17 cellular contexts compared by ENCODE assay signal in genomic region chr12:58566599-58566998, GRCh38.
DNase-seq lines count a peak whose midpoint lies in the region; ATAC-seq and TF ChIP-seq lines count a peak whose summit lies in the region.
"Had no signal": no experiment of that assay in that cellular context is flagged by ENCODE, and none has a peak within 500 bp of the region (broad histone marks: within the 10 kb centered on the region; RNA-seq: fewer than 3 reads in every experiment).

No MANE protein-coding gene starts in this region.

- no peaks in the 10 kb centered on the region for H3K4me1 Mint-ChIP-seq in effector memory CD8-positive, alpha-beta T cell (ENCODE audit: low read depth in 2 of 2)
- H3K4me1 Mint-ChIP-seq: activated naive CD8-positive, alpha-beta T cell treated with anti-CD3 and anti-CD28 coated beads, Interleukin-2, amount 50 U/mL, for 24 hours; B cell; immature natural killer cell had no signal

- no peak overlapping the region for H3K27ac Mint-ChIP-seq in effector memory CD8-positive, alpha-beta T cell
- H3K27ac Mint-ChIP-seq: activated naive CD8-positive, alpha-beta T cell treated with anti-CD3 and anti-CD28 coated beads, Interleukin-2, amount 50 U/mL, for 24 hours; B cell; immature natural killer cell had no signal

- H4K20me1 ChIP-seq in KMS-11 (ENCODE audit: insufficient read depth): no peaks in the 10 kb centered on the region

- H3K4me1 ChIP-seq in KMS-11 (ENCODE audit: low read depth, poor library complexity, severe bottlenecking): peaks cover 16% of the 10 kb centered on the region

- no peak overlapping the region for H2AFZ ChIP-seq in KMS-11 (ENCODE audit: low read depth)

- no peak for TF ChIP-seq CTCF in BJ (IDR thresholded peaks at IDR 0.05; ENCODE audit: insufficient read depth, low read depth, low read length)
- no peak for TF ChIP-seq CTCF in KMS-11 (conservative IDR thresholded peaks at IDR 0.05; ENCODE audit: low read depth, low read length)
- no peak for TF ChIP-seq CTCF in dorsolateral prefrontal cortex (IDR thresholded peaks at IDR 0.05 in 54 of 56, conservative IDR thresholded peaks at IDR 0.05 in 2 of 56; ENCODE audit: low read depth in 1 of 56, partially characterized antibody in 56 of 56)

- H3K27me3 Mint-ChIP-seq in effector memory CD8-positive, alpha-beta T cell: no peaks in the 10 kb centered on the region
- H3K27me3 Mint-ChIP-seq: activated naive CD8-positive, alpha-beta T cell treated with anti-CD3 and anti-CD28 coated beads, Interleukin-2, amount 50 U/mL, for 24 hours had no signal

- H3K36me3 ChIP-seq in BJ (ENCODE audit: control insufficient read depth, insufficient read depth, low read length) (no peaks in the 10 kb centered on the region), KMS-11 (ENCODE audit: insufficient read depth) (no peaks in the 10 kb centered on the region)

- intact Hi-C loops in dorsolateral prefrontal cortex (cut with DNase I): no loop called here

- no peaks in the 10 kb centered on the region for H3K36me3 Mint-ChIP-seq in effector memory CD8-positive, alpha-beta T cell (ENCODE audit: insufficient read depth)
- H3K36me3 Mint-ChIP-seq: immature natural killer cell had no signal

- peak; percentile 97 for DNase-seq in BJ (ENCODE audit: low read depth)
- peak; percentile 31 for DNase-seq in astrocyte of the hippocampus (ENCODE audit: low read depth, low spot score)
- DNase-seq in myocyte (ENCODE audit: low read depth): peak; percentile 61
- no peak for DNase-seq in dorsolateral prefrontal cortex
- DNase-seq in effector memory CD8-positive, alpha-beta T cell: no peak
- DNase-seq: activated CD4-positive, CD25-positive, alpha-beta regulatory T cell; activated naive CD8-positive, alpha-beta T cell treated with anti-CD3 and anti-CD28 coated beads, Interleukin-2, amount 50 U/mL, for 24 hours; immature natural killer cell; mesendoderm; right cardiac atrium; stimulated activated CD4-positive, alpha-beta T cell treated with anti-CD3 and anti-CD28 coated beads, Interleukin-2, amount 100 ng/mL, for 48 hours; T-helper 1 cell had no signal

- peaks cover 0 to 5% of the 10 kb centered on the region in 2 donors for H3K9me3 Mint-ChIP-seq in effector memory CD8-positive, alpha-beta T cell
- H3K9me3 Mint-ChIP-seq: activated naive CD8-positive, alpha-beta T cell treated with anti-CD3 and anti-CD28 coated beads, Interleukin-2, amount 50 U/mL, for 24 hours had no signal

- H3K4me2 ChIP-seq in KMS-11: peak overlapping the region; percentile 1; the same call in 1 of the 2 replicates

- POLR2A ChIA-PET in BJ (lab: Charles Lee): no interaction called here

- no peak overlapping the region for H3K4me3 Mint-ChIP-seq in effector memory CD8-positive, alpha-beta T cell
- H3K4me3 Mint-ChIP-seq: activated naive CD8-positive, alpha-beta T cell treated with anti-CD3 and anti-CD28 coated beads, Interleukin-2, amount 50 U/mL, for 24 hours; B cell; immature natural killer cell had no signal

- H3K27ac ChIP-seq in KMS-11 (peak overlapping the region; percentile 23; the same call in 1 of the 2 replicates), dorsolateral prefrontal cortex (no peak overlapping the region)
- H3K27ac ChIP-seq: RWPE1 had no signal

- no peak overlapping the region for H3K9ac ChIP-seq in KMS-11

- ATAC-seq in effector memory CD8-positive, alpha-beta T cell (replicated peaks): no peak
- ATAC-seq in GM18502 (IDR thresholded peaks at IDR 0.05; ENCODE audit: poor library complexity, unreplicated experiment) (no peak), GM19452 (IDR thresholded peaks at IDR 0.05; ENCODE audit: unreplicated experiment) (no peak)
- ATAC-seq: activated naive CD8-positive, alpha-beta T cell treated with anti-CD3 and anti-CD28 coated beads, Interleukin-2, amount 50 U/mL, for 24 hours; right cardiac atrium had no signal

- no peaks in the 10 kb centered on the region for H3K79me2 ChIP-seq in KMS-11 (ENCODE audit: insufficient read depth, low read depth)

- H3K27me3 ChIP-seq in BJ (ENCODE audit: control insufficient read depth, insufficient read depth, low read length) (no peaks in the 10 kb centered on the region), KMS-11 (ENCODE audit: insufficient read depth, low read depth) (no peaks in the 10 kb centered on the region), dorsolateral prefrontal cortex (no peaks in the 10 kb centered on the region)

- H3K4me3 ChIP-seq in BJ (ENCODE audit: low read depth, low read length): no peak overlapping the region
- H3K4me3 ChIP-seq in KMS-11 (IDR thresholded peaks at IDR 0.05; ENCODE audit: insufficient read depth, low read depth, low read length): no peak overlapping the region
- no peak overlapping the region for H3K4me3 ChIP-seq in dorsolateral prefrontal cortex

- CTCF ChIA-PET in BJ (lab: Yijun Ruan, JAX): interaction anchor here (0.7 to 3.8 kb wide), 3 partner anchors 26 to 526 kb away, joined by 3 to 20 read pairs (median 4); no protein-coding TSS in a partner anchor

Comparison
In these comparisons a context has a peak if more than half of its experiments do, and no peak if none do; other contexts are left out.
1. DNase-seq: peak in BJ (single experiment), astrocyte of the hippocampus (single experiment) and myocyte (single experiment); none in dorsolateral prefrontal cortex (0 of 10) and effector memory CD8-positive, alpha-beta T cell (0 of 3).